In the genomic region with DNA sequence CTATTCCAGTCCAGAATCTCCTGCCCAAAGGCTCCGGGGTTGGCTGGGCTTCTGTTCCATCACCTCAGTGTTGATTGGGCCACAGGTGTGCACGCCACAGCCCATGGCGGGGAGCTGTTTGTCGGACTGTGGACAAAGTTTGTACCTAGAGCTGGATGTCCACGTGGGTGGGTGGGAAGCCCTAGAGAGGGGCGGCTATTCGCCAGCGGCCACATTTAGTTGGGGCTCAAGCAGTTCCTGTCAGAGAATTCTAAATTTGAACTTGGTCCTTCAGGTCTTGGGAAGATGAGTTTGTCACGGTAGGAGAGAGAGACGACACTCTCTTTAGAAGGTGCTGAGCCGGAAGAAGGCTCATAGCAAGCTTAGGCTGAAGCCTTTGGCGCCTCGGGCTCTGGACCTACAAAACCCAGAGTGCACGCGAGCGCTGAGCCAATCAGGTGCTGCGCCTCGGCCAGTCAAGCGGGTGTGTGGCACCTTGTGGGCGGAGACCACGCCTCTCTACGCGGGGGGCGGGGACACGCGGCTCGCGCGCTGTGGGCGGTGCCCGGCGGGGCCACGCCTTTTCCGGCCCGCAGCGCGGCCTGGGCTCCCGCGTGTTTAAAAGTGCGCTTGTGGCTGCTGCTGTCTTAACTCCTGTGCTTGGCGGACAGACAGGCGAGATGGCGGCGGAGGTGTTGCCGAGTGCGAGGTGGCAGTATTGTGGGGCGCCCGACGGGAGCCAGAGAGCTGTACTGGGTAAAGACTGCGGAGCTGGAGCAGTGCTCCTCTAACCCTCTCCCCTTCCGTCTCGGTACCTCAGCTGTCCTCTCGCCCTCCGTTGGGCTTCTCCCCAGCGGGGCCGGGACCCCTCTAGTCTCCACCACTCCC, we compare ENCODE assay signal across 1 cellular context.
TF ChIP-seq lines count a peak whose summit lies in the region.

A gene with protein sequence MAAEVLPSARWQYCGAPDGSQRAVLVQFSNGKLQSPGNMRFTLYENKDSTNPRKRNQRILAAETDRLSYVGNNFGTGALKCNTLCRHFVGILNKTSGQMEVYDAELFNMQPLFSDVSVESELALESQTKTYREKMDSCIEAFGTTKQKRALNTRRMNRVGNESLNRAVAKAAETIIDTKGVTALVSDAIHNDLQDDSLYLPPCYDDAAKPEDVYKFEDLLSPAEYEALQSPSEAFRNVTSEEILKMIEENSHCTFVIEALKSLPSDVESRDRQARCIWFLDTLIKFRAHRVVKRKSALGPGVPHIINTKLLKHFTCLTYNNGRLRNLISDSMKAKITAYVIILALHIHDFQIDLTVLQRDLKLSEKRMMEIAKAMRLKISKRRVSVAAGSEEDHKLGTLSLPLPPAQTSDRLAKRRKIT (plus strand): TSS at position 560 of the 867 bp plus-strand sequence. CDS start 100 bp downstream, at position 660.

TF ChIP-seq in HepG2, 621 proteins besides CTCF, POLR2A, EP300 and RAD21 (continued from another document and continues in another):
- peak; percentile 93 for TF ChIP-seq TFDP2 (CRISPR knock-in tag; IDR thresholded peaks at IDR 0.05)
- TF ChIP-seq GATA4 (IDR thresholded peaks at IDR 0.05; ENCODE audit: borderline replicate concordance, low read depth), result no peak
- TF ChIP-seq ESRRA (CRISPR knock-in tag; IDR thresholded peaks at IDR 0.05; ENCODE audit: low read depth), result no peak
- TF ChIP-seq, protein P1, sequence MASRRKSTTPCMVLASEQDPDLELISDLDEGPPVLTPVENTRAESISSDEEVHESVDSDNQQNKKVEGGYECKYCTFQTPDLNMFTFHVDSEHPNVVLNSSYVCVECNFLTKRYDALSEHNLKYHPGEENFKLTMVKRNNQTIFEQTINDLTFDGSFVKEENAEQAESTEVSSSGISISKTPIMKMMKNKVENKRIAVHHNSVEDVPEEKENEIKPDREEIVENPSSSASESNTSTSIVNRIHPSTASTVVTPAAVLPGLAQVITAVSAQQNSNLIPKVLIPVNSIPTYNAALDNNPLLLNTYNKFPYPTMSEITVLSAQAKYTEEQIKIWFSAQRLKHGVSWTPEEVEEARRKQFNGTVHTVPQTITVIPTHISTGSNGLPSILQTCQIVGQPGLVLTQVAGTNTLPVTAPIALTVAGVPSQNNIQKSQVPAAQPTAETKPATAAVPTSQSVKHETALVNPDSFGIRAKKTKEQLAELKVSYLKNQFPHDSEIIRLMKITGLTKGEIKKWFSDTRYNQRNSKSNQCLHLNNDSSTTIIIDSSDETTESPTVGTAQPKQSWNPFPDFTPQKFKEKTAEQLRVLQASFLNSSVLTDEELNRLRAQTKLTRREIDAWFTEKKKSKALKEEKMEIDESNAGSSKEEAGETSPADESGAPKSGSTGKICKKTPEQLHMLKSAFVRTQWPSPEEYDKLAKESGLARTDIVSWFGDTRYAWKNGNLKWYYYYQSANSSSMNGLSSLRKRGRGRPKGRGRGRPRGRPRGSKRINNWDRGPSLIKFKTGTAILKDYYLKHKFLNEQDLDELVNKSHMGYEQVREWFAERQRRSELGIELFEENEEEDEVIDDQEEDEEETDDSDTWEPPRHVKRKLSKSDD (CRISPR knock-in tag; IDR thresholded peaks at IDR 0.05; ENCODE audit: low read depth), result peak; percentile 66; the same call in 1 of the 2 replicates
- no peak for TF ChIP-seq ZBTB14 (CRISPR knock-in tag; IDR thresholded peaks at IDR 0.05)
- no peak for TF ChIP-seq ZNF709 (CRISPR knock-in tag; IDR thresholded peaks at IDR 0.05)
- no peak; the same call in 1 of the 2 replicates for TF ChIP-seq ZNF691 (CRISPR knock-in tag; IDR thresholded peaks at IDR 0.05; ENCODE audit: borderline replicate concordance, low read depth)
- TF ChIP-seq EZH2 (conservative IDR thresholded peaks at IDR 0.05; ENCODE audit: low read depth, low read length), result no peak
- TF ChIP-seq ZNF441 (CRISPR knock-in tag; IDR thresholded peaks at IDR 0.05; ENCODE audit: borderline replicate concordance), result peak; percentile 33; the same call in 1 of the 2 replicates
- TF ChIP-seq ZNF569 (CRISPR knock-in tag; IDR thresholded peaks at IDR 0.05; ENCODE audit: borderline replicate concordance), result no peak
- TF ChIP-seq RBM22 (optimal IDR thresholded peaks at IDR 0.05; ENCODE audit: low read length), result no peak
- TF ChIP-seq ZNF619 (CRISPR knock-in tag; IDR thresholded peaks at IDR 0.05), result no peak
- TF ChIP-seq NFIC (IDR thresholded peaks at IDR 0.05; ENCODE audit: low read length), result no peak; the same call in 1 of the 2 replicates
- 0 out of 2 replicates have a peak, but pooled peaks have one; percentile 16 for TF ChIP-seq RFX5 (IDR thresholded peaks at IDR 0.05; ENCODE audit: low read depth, low read length)
- TF ChIP-seq ZNF451 (CRISPR knock-in tag; IDR thresholded peaks at IDR 0.05), result no peak
- TF ChIP-seq ZMYM3 (CRISPR knock-in tag; IDR thresholded peaks at IDR 0.05), result peak; percentile 28; the same call in 1 of the 2 replicates
- no peak for TF ChIP-seq ZNF329 (CRISPR knock-in tag; IDR thresholded peaks at IDR 0.05; ENCODE audit: low read depth)
- TF ChIP-seq, protein P2, sequence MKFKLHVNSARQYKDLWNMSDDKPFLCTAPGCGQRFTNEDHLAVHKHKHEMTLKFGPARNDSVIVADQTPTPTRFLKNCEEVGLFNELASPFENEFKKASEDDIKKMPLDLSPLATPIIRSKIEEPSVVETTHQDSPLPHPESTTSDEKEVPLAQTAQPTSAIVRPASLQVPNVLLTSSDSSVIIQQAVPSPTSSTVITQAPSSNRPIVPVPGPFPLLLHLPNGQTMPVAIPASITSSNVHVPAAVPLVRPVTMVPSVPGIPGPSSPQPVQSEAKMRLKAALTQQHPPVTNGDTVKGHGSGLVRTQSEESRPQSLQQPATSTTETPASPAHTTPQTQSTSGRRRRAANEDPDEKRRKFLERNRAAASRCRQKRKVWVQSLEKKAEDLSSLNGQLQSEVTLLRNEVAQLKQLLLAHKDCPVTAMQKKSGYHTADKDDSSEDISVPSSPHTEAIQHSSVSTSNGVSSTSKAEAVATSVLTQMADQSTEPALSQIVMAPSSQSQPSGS (CRISPR knock-in tag; IDR thresholded peaks at IDR 0.05), result no peak
- TF ChIP-seq MEIS2 (CRISPR knock-in tag; IDR thresholded peaks at IDR 0.05), result no peak
- TF ChIP-seq, protein P3, sequence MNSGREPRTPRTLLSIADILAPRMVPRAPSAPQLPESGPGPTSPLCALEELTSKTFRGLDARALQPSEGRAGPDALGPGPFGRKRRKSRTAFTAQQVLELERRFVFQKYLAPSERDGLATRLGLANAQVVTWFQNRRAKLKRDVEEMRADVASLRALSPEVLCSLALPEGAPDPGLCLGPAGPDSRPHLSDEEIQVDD (CRISPR knock-in tag; IDR thresholded peaks at IDR 0.05; ENCODE audit: borderline replicate concordance), result no peak
- peak; percentile 88 for TF ChIP-seq DR1 (CRISPR knock-in tag; IDR thresholded peaks at IDR 0.05)
- TF ChIP-seq ZNF724P (CRISPR knock-in tag; IDR thresholded peaks at IDR 0.05; ENCODE audit: borderline replicate concordance), result no peak
- TF ChIP-seq ZNF468 (CRISPR knock-in tag; IDR thresholded peaks at IDR 0.05), result no peak
- TF ChIP-seq ZNF720 (CRISPR knock-in tag; IDR thresholded peaks at IDR 0.05), result no peak
- peak; percentile 19; the same call in 1 of the 2 replicates for TF ChIP-seq HDAC2 (CRISPR knock-in tag; IDR thresholded peaks at IDR 0.05)
- TF ChIP-seq CENPX (CRISPR knock-in tag; IDR thresholded peaks at IDR 0.05), result no peak
- no peak for TF ChIP-seq ZNF33A (CRISPR knock-in tag; IDR thresholded peaks at IDR 0.05; ENCODE audit: borderline replicate concordance)
- TF ChIP-seq ZNF841 (CRISPR knock-in tag; IDR thresholded peaks at IDR 0.05; ENCODE audit: borderline replicate concordance), result no peak
- TF ChIP-seq, protein P4, sequence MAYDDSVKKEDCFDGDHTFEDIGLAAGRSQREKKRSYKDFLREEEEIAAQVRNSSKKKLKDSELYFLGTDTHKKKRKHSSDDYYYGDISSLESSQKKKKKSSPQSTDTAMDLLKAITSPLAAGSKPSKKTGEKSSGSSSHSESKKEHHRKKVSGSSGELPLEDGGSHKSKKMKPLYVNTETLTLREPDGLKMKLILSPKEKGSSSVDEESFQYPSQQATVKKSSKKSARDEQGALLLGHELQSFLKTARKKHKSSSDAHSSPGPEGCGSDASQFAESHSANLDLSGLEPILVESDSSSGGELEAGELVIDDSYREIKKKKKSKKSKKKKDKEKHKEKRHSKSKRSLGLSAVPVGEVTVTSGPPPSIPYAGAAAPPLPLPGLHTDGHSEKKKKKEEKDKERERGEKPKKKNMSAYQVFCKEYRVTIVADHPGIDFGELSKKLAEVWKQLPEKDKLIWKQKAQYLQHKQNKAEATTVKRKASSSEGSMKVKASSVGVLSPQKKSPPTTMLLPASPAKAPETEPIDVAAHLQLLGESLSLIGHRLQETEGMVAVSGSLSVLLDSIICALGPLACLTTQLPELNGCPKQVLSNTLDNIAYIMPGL (CRISPR knock-in tag; IDR thresholded peaks at IDR 0.05; ENCODE audit: borderline replicate concordance in 1 of 2, low read depth in 1 of 2), result peak; percentile 64 to 84; a peak in 3 of 4 replicates
- no peak for TF ChIP-seq RARG (CRISPR knock-in tag; IDR thresholded peaks at IDR 0.05; ENCODE audit: low read depth)
- TF ChIP-seq ZNF703 (CRISPR knock-in tag; IDR thresholded peaks at IDR 0.05; ENCODE audit: borderline replicate concordance), result no peak
- no peak for TF ChIP-seq ZNF20 (CRISPR knock-in tag; IDR thresholded peaks at IDR 0.05)
- peak; percentile 82; the same call in 1 of the 2 replicates for TF ChIP-seq NFKB2 (CRISPR knock-in tag; IDR thresholded peaks at IDR 0.05; ENCODE audit: borderline replicate concordance)
- peak; percentile 73 for TF ChIP-seq ZGPAT (CRISPR knock-in tag; IDR thresholded peaks at IDR 0.05)
- no peak for TF ChIP-seq SOX5 (CRISPR knock-in tag; IDR thresholded peaks at IDR 0.05; ENCODE audit: borderline replicate concordance)
- TF ChIP-seq, protein P5, sequence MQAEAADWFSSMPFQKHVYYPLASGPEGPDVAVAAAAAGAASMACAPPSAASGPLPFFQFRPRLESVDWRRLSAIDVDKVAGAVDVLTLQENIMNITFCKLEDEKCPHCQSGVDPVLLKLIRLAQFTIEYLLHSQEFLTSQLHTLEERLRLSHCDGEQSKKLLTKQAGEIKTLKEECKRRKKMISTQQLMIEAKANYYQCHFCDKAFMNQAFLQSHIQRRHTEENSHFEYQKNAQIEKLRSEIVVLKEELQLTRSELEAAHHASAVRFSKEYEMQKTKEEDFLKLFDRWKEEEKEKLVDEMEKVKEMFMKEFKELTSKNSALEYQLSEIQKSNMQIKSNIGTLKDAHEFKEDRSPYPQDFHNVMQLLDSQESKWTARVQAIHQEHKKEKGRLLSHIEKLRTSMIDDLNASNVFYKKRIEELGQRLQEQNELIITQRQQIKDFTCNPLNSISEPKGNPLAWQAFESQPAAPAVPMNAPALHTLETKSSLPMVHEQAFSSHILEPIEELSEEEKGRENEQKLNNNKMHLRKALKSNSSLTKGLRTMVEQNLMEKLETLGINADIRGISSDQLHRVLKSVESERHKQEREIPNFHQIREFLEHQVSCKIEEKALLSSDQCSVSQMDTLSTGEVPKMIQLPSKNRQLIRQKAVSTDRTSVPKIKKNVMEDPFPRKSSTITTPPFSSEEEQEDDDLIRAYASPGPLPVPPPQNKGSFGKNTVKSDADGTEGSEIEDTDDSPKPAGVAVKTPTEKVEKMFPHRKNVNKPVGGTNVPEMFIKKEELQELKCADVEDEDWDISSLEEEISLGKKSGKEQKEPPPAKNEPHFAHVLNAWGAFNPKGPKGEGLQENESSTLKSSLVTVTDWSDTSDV (CRISPR knock-in tag; IDR thresholded peaks at IDR 0.05), result no peak
- no peak for TF ChIP-seq ZNF674 (CRISPR knock-in tag; IDR thresholded peaks at IDR 0.05; ENCODE audit: low read depth)
- TF ChIP-seq ZNF484 (CRISPR knock-in tag; IDR thresholded peaks at IDR 0.05; ENCODE audit: borderline replicate concordance, low read depth), result no peak
- TF ChIP-seq ETV6 (CRISPR knock-in tag; conservative IDR thresholded peaks at IDR 0.05), result no peak
- TF ChIP-seq ERF (CRISPR knock-in tag; IDR thresholded peaks at IDR 0.05), result no peak; the same call in 1 of the 2 replicates
- TF ChIP-seq TAF1 (CRISPR knock-in tag; IDR thresholded peaks at IDR 0.05), result peak; percentile 78; the same call in 1 of the 2 replicates
- TF ChIP-seq MIXL1 (CRISPR knock-in tag; IDR thresholded peaks at IDR 0.05), result no peak
